ENCODE assay signal across 9 cellular contexts in genomic region chr15:89441295-89441762, GRCh38. TPM values are rescaled to one million over a fixed set of nuclear protein-coding genes. Genes with fewer than 3 reads are reported as not detected.
DNase-seq lines count a peak whose midpoint lies in the region; ATAC-seq, FAIRE-seq and TF ChIP-seq lines count a peak whose summit lies in the region.
"Had no signal": no experiment of that assay in that cellular context is flagged by ENCODE, and none has a peak within 500 bp of the region (broad histone marks: within the 10 kb centered on the region; RNA-seq: fewer than 3 reads in every experiment).

No MANE protein-coding gene starts in this region.

- DNase-seq in right lobe of liver (peak in 2 of 3 donors; percentile 55 to 67), COLO829 (ENCODE audit: low spot score) (no peak), vagina (ENCODE audit: extremely low spot score in 2 of 2) (no peak), EL (no peak), D721Med (ENCODE audit: insufficient read length, low spot score) (no peak)

- H3K27me3 ChIP-seq in right lobe of liver (no peaks in the 10 kb centered on the region), vagina (no peaks in the 10 kb centered on the region)

- CTCF ChIA-PET in HEK293 (lab: Yijun Ruan, JAX), result interaction anchor here (0.6 to 13.9 kb wide), 16 partner anchors 7 to 433 kb away, joined by 3 to 234 read pairs (median 8); no protein-coding TSS in a partner anchor

- TF ChIP-seq CTCF in HEK293 (tag by site-specific recombination; IDR thresholded peaks at IDR 0.05) (no peak), right lobe of liver (IDR thresholded peaks at IDR 0.05) (no peak), vagina (IDR thresholded peaks at IDR 0.05) (no peak), D721Med (IDR thresholded peaks at IDR 0.05; ENCODE audit: insufficient read depth, missing control alignments) (no peak)

- POLR2A ChIA-PET in HEK293 (lab: Yijun Ruan, JAX), result no interaction called here

- H3K4me3 ChIP-seq in HEK293 (ENCODE audit: low read depth, low read length) (no peak overlapping the region), right lobe of liver (no peak overlapping the region), vagina (no peak overlapping the region)

- WGBS in right lobe of liver (ENCODE audit: insufficient coverage, low coverage, low lambda C conversion rate, missing lambda C conversion rate), result 50% methylated on average over 1 of the region's 3 CpGs

- TF ChIP-seq POLR2A in right lobe of liver (IDR thresholded peaks at IDR 0.05), result no peak
- no peak for TF ChIP-seq POLR2A in vagina (IDR thresholded peaks at IDR 0.05)

- H3K27ac ChIP-seq in HEK293 (ENCODE audit: extremely low read depth, low read depth, low read length) (no peak overlapping the region), right lobe of liver (no peak overlapping the region), vagina (no peak overlapping the region)

- no peak for FAIRE-seq in D721Med (lab: Jason Lieb, UNC)

- H3K9me3 ChIP-seq in HEK293 (ENCODE audit: control insufficient read depth, insufficient read depth, low read depth, low read length) (no peaks in the 10 kb centered on the region), right lobe of liver (no peaks in the 10 kb centered on the region), vagina (no peaks in the 10 kb centered on the region)

- ATAC-seq in GM19025 (IDR thresholded peaks at IDR 0.05; ENCODE audit: low read depth, unreplicated experiment) (peak; percentile 94), HG03571 (IDR thresholded peaks at IDR 0.05; ENCODE audit: unreplicated experiment) (peak; percentile 99), right lobe of liver (peak; percentile 52 to 72 (median 66))
- ATAC-seq: natural killer cell treated with Interleukin-12 subunit alpha and Interleukin-12 subunit beta and Interleukin-15 and Interleukin-18, amount 100 ng/mL, for 72 hours had no signal

- H3K36me3 ChIP-seq in HEK293 (ENCODE audit: control insufficient read depth in 2 of 2, insufficient read depth in 1 of 2, low read length in 2 of 2) (no peaks in the 10 kb centered on the region), right lobe of liver (no peaks in the 10 kb centered on the region), vagina (no peaks in the 10 kb centered on the region)

- intact Hi-C loops in right lobe of liver (cut with DNase I), result loop anchor here in 1 of 2 donors (5.0 kb wide), 1 partner anchor 36 kb away; no protein-coding TSS in a partner anchor
- intact Hi-C loops in vagina (cut with DNase I), result no loop called here

- H3K4me1 ChIP-seq in HEK293 (ENCODE audit: control insufficient read depth, insufficient read depth, low read length) (no peaks in the 10 kb centered on the region), right lobe of liver (no peaks in the 10 kb centered on the region), vagina (no peaks in the 10 kb centered on the region)

TF ChIP-seq in HEK293, 187 proteins besides CTCF, POLR2A, EP300 and RAD21:
- peak; percentile 69 for TF ChIP-seq ZIC2 (tag by site-specific recombination; IDR thresholded peaks at IDR 0.05)
- TF ChIP-seq ZNF202 (tag by site-specific recombination; IDR thresholded peaks at IDR 0.05; ENCODE audit: borderline replicate concordance), result no peak
- peak; percentile 39; the same call in 1 of the 2 replicates for TF ChIP-seq HIC1 (tag by site-specific recombination; IDR thresholded peaks at IDR 0.05)
- TF ChIP-seq ZNF341 (tag by site-specific recombination; IDR thresholded peaks at IDR 0.05; ENCODE audit: low read depth), result peak; percentile 77
- peak; percentile 47 for TF ChIP-seq KLF1 (tag by site-specific recombination; IDR thresholded peaks at IDR 0.05)

RNA-seq across cellular contexts. Expression of gene RHCG, which starts 55.1 kb away (rescaled TPM):
- total RNA-seq in right lobe of liver, result under 1 TPM in 5 of 6 experiments, not detected in 1; 0.20 to 0.82 (median 0.37) TPM
- total RNA-seq in vagina, result 1,938 TPM
- total RNA-seq: natural killer cell treated with Interleukin-12 subunit alpha and Interleukin-12 subunit beta and Interleukin-15 and Interleukin-18, amount 100 ng/mL, for 72 hours had no signal

Comparison
In these comparisons a context has a peak if more than half of its experiments do, and no peak if none do; other contexts are left out.
1. DNase-seq: peak in right lobe of liver (2 of 3); none in COLO829 (single experiment), vagina (0 of 2), EL (single experiment) and D721Med (single experiment).
2. RNA of gene RHCG, which starts 55.1 kb away (total RNA-seq): 1,938 TPM in vagina (single experiment); 0.20 to 0.82 TPM in right lobe of liver; every median in the first group is over 1,000 times any median in the second.
3. Peak in every context shown above with its lines, with median percentiles within 50 percentile points of each other: ATAC-seq.